2 cellular contexts compared by ENCODE assay signal in genomic region chr20:59120919-59121318, GRCh38.
TF ChIP-seq lines count a peak whose summit lies in the region.

No MANE protein-coding gene starts in this region.

TF ChIP-seq in GM12878, 131 proteins besides CTCF, POLR2A, EP300 and RAD21:
- TF ChIP-seq BHLHE40 (IDR thresholded peaks at IDR 0.05; ENCODE audit: borderline replicate concordance in 1 of 2, low read depth in 2 of 2, low read length in 1 of 2) (no peak), ESRRA (IDR thresholded peaks at IDR 0.05; ENCODE audit: low read length) (no peak), MYB (IDR thresholded peaks at IDR 0.05; ENCODE audit: borderline replicate concordance, low read depth, low read length) (no peak), SUPT20H (IDR thresholded peaks at IDR 0.05; ENCODE audit: borderline replicate concordance, control insufficient read depth, low read depth, low read length) (no peak), KAT2A (conservative IDR thresholded peaks at IDR 0.05; ENCODE audit: control insufficient read depth, low read depth, low read length) (no peak), CEBPZ (IDR thresholded peaks at IDR 0.05; ENCODE audit: low read depth, low read length) (no peak), PAX5 (IDR thresholded peaks at IDR 0.05; ENCODE audit: borderline replicate concordance, low read depth, low read length) (no peak)

TF ChIP-seq in neural cell, 6 proteins besides CTCF, POLR2A, EP300 and RAD21:
- no peak for TF ChIP-seq MXI1 (conservative IDR thresholded peaks at IDR 0.05; ENCODE audit: poor library complexity, severe bottlenecking)
- TF ChIP-seq SMC3 (conservative IDR thresholded peaks at IDR 0.05; ENCODE audit: poor library complexity), result no peak
- TF ChIP-seq, protein P1, sequence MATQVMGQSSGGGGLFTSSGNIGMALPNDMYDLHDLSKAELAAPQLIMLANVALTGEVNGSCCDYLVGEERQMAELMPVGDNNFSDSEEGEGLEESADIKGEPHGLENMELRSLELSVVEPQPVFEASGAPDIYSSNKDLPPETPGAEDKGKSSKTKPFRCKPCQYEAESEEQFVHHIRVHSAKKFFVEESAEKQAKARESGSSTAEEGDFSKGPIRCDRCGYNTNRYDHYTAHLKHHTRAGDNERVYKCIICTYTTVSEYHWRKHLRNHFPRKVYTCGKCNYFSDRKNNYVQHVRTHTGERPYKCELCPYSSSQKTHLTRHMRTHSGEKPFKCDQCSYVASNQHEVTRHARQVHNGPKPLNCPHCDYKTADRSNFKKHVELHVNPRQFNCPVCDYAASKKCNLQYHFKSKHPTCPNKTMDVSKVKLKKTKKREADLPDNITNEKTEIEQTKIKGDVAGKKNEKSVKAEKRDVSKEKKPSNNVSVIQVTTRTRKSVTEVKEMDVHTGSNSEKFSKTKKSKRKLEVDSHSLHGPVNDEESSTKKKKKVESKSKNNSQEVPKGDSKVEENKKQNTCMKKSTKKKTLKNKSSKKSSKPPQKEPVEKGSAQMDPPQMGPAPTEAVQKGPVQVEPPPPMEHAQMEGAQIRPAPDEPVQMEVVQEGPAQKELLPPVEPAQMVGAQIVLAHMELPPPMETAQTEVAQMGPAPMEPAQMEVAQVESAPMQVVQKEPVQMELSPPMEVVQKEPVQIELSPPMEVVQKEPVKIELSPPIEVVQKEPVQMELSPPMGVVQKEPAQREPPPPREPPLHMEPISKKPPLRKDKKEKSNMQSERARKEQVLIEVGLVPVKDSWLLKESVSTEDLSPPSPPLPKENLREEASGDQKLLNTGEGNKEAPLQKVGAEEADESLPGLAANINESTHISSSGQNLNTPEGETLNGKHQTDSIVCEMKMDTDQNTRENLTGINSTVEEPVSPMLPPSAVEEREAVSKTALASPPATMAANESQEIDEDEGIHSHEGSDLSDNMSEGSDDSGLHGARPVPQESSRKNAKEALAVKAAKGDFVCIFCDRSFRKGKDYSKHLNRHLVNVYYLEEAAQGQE (IDR thresholded peaks at IDR 0.05; ENCODE audit: borderline replicate concordance), result no peak
- TF ChIP-seq POLR2AphosphoS5 (IDR thresholded peaks at IDR 0.05), result no peak
- no peak for TF ChIP-seq TAF1 (IDR thresholded peaks at IDR 0.05; ENCODE audit: low read depth)
- TF ChIP-seq EZH2 (IDR thresholded peaks at IDR 0.05; ENCODE audit: borderline replicate concordance, insufficient read depth, low read length, poor library complexity, severe bottlenecking), result no peak
